ENCODE assay signal across 25 cellular contexts in the genomic region with DNA sequence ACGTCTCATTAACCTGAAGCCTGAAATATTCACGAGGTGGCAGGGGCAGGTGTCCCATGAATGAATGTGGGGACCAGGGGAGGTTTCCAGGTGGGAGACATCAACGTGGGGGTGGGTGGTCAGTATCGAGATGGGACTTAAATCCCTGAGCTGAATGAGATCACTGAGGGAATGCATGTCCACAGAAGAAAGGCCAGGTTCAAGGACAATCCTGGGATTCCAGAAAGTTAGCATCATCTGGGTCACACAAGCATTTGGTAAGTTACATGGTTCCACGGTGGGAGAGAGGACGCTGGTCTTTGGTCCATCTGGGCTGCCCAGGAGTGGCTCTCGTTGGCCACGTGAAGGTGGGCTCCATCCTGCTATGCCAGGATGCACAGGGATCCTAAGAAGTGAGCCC. TPM values are rescaled to one million over a fixed set of nuclear protein-coding genes. Genes with fewer than 3 reads are reported as not detected.
A peak's percentile ranks its signal among the peaks of the same experiment; 100 is the strongest.
DNase-seq lines count a peak whose midpoint lies in the region; ATAC-seq, FAIRE-seq and TF ChIP-seq lines count a peak whose summit lies in the region.
"Had no signal": no experiment of that assay in that cellular context is flagged by ENCODE, and none has a peak within 500 bp of the region (broad histone marks: within the 10 kb centered on the region; RNA-seq: fewer than 3 reads in every experiment).

No MANE protein-coding gene starts in this region.

- CTCF ChIA-PET in HepG2 (lab: Yijun Ruan, JAX; ENCODE audit: low intra/inter-chr PET ratio, low total read pairs): no interaction called here

- no peak for TF ChIP-seq EP300 in HepG2 (IDR thresholded peaks at IDR 0.05; ENCODE audit: low read depth in 2 of 2, low read length in 2 of 2)
- TF ChIP-seq EP300 in HepG2 (CRISPR knock-in tag; IDR thresholded peaks at IDR 0.05; ENCODE audit: borderline replicate concordance): no peak
- no peak for TF ChIP-seq EP300 in sigmoid colon (IDR thresholded peaks at IDR 0.05)

- H3K4me2 ChIP-seq in HepG2 (ENCODE audit: low read depth, low read length): 0 out of 2 replicates have a peak overlapping the region, but pooled peaks have one; percentile 12
- H3K4me2 ChIP-seq: BLaER1 treated with 17β-estradiol and CSF1 and Interleukin-3, amounts not matched to agents 10 nM and 100 nM; GM23338 had no signal

- H3K27ac ChIP-seq in HepG2 (ENCODE audit: extremely low read length, insufficient read depth, low read length) (no peak overlapping the region), right lobe of liver (no peak overlapping the region), sigmoid colon (no peak overlapping the region), WERI-Rb-1 (no peak overlapping the region)
- H3K27ac ChIP-seq: 22Rv1; BLaER1 treated with 17β-estradiol and CSF1 and Interleukin-3, amounts not matched to agents 10 nM and 100 nM had no signal

- no peaks in the 10 kb centered on the region for H4K20me1 ChIP-seq in HepG2 (ENCODE audit: insufficient read depth, low read length)
- H4K20me1 ChIP-seq: BLaER1 treated with 17β-estradiol and CSF1 and Interleukin-3, amounts not matched to agents 10 nM and 100 nM had no signal

- DNase-seq in HepG2 (ENCODE audit: low spot score) (peak; percentile 54), right lobe of liver (no peak), mesenteric fat pad (ENCODE audit: low spot score) (peak; percentile 49), sigmoid colon (peak; percentile 7), mucosa of gallbladder (ENCODE audit: low spot score) (no peak), WERI-Rb-1 (no peak)
- DNase-seq: ACHN; AML-193; BE2C; CD4-positive, alpha-beta T cell; CD8-positive, alpha-beta memory T cell; DMS 273 treated with DMSO at 0.1 percent for 48 hours; DMS79; EL; GDM1; HFFc6 had no signal

- no TSS peak for BruUV-seq in HepG2 (replicated peaks; lab: Mats Ljungman, UMichigan)

- TF ChIP-seq POLR2A in HepG2 (IDR thresholded peaks at IDR 0.05; ENCODE audit: insufficient read depth in 1 of 2, low read depth in 2 of 2, low read length in 2 of 2) (no peak), right lobe of liver (IDR thresholded peaks at IDR 0.05) (no peak), sigmoid colon (IDR thresholded peaks at IDR 0.05) (no peak)

- H3K79me2 ChIP-seq in HepG2 (ENCODE audit: insufficient read depth, low read length): no peaks in the 10 kb centered on the region

- H3K27me3 ChIP-seq in HepG2 (ENCODE audit: control insufficient read depth in 1 of 2, insufficient read depth in 2 of 2, low read length in 2 of 2) (no peaks in the 10 kb centered on the region), right lobe of liver (no peaks in the 10 kb centered on the region), sigmoid colon (peaks cover 0 to 6% (median 0%) of the 10 kb centered on the region in 3 donors), WERI-Rb-1 (ENCODE audit: insufficient read depth, low read depth, severe bottlenecking) (peaks cover 49% of the 10 kb centered on the region)
- H3K27me3 ChIP-seq: BE2C; BLaER1 treated with 17β-estradiol and CSF1 and Interleukin-3, amounts not matched to agents 10 nM and 100 nM had no signal

- TF ChIP-seq CTCF in HepG2 (CRISPR knock-in tag; IDR thresholded peaks at IDR 0.05) (no peak), right lobe of liver (IDR thresholded peaks at IDR 0.05) (no peak), sigmoid colon (IDR thresholded peaks at IDR 0.05) (no peak), WERI-Rb-1 (IDR thresholded peaks at IDR 0.05; ENCODE audit: low read depth, low read length) (no peak)

- POLR2A ChIA-PET in HepG2 (lab: Yijun Ruan, JAX): no interaction called here

- H3K4me3 ChIP-seq in HepG2 (replicated peaks in 1 of 3; ENCODE audit: insufficient read depth in 1 of 3, low read depth in 2 of 3, low read length in 3 of 3): no peak overlapping the region
- H3K4me3 ChIP-seq in right lobe of liver: no peak overlapping the region
- no peak overlapping the region for H3K4me3 ChIP-seq in sigmoid colon
- H3K4me3 ChIP-seq in WERI-Rb-1 (ENCODE audit: low read depth, low read length): no peak overlapping the region
- H3K4me3 ChIP-seq: BLaER1 treated with 17β-estradiol and CSF1 and Interleukin-3, amounts not matched to agents 10 nM and 100 nM; GM12878; GM23338; HAP-1 had no signal

- WGBS in HepG2 (ENCODE audit: low lambda C conversion rate): 19% methylated on average over 4 of the region's 8 CpGs
- WGBS in right lobe of liver (ENCODE audit: insufficient coverage, low coverage, low lambda C conversion rate, missing lambda C conversion rate): 61% methylated on average over 3 of the region's 8 CpGs
- WGBS in sigmoid colon, 2 donors: 83 to 84% methylated on average over 8 of the region's 8 CpGs

- TF ChIP-seq RAD21 in HepG2 (CRISPR knock-in tag; IDR thresholded peaks at IDR 0.05): no peak

- intact Hi-C loops in HepG2 (cut with micrococcal nuclease; ENCODE audit: unreplicated experiment): no loop called here
- intact Hi-C loops in right lobe of liver (cut with DNase I): no loop called here
- intact Hi-C loops in sigmoid colon (cut with DNase I): no loop called here

- H3K36me3 ChIP-seq in HepG2 (replicated peaks in 1 of 2; ENCODE audit: control insufficient read depth in 1 of 2, insufficient read depth in 2 of 2, low read length in 2 of 2) (no peaks in the 10 kb centered on the region), right lobe of liver (no peaks in the 10 kb centered on the region), sigmoid colon (no peaks in the 10 kb centered on the region), WERI-Rb-1 (no peaks in the 10 kb centered on the region)
- H3K36me3 ChIP-seq: BE2C; BLaER1 treated with 17β-estradiol and CSF1 and Interleukin-3, amounts not matched to agents 10 nM and 100 nM; HAP-1 had no signal

- ATAC-seq in HepG2 (no peak), right lobe of liver (no peak)
- ATAC-seq: GM12878, GM23338 had no signal

- H3K9ac ChIP-seq in HepG2 (ENCODE audit: insufficient read depth, low read depth, low read length): no peak overlapping the region
- H3K9ac ChIP-seq: BLaER1 treated with 17β-estradiol and CSF1 and Interleukin-3, amounts not matched to agents 10 nM and 100 nM had no signal

- no peak for FAIRE-seq in HepG2 (lab: Jason Lieb, UNC)
- FAIRE-seq: A204.1, D721Med, GM12878, GM19239 had no signal

- H3K9me3 ChIP-seq in HepG2 (ENCODE audit: low read length): no peaks in the 10 kb centered on the region
- no peaks in the 10 kb centered on the region for H3K9me3 ChIP-seq in right lobe of liver
- no peaks in the 10 kb centered on the region for H3K9me3 ChIP-seq in sigmoid colon
- peaks cover 3% of the 10 kb centered on the region for H3K9me3 ChIP-seq in WERI-Rb-1 (ENCODE audit: severe bottlenecking)
- H3K9me3 ChIP-seq: BE2C; BLaER1 treated with 17β-estradiol and CSF1 and Interleukin-3, amounts not matched to agents 10 nM and 100 nM; HAP-1 had no signal

- H3K4me1 ChIP-seq in HepG2 (ENCODE audit: insufficient read depth, low read length) (peaks cover 49% of the 10 kb centered on the region), right lobe of liver (no peaks in the 10 kb centered on the region), sigmoid colon (no peaks in the 10 kb centered on the region)
- H3K4me1 ChIP-seq: BE2C; BLaER1 treated with 17β-estradiol and CSF1 and Interleukin-3, amounts not matched to agents 10 nM and 100 nM; HAP-1 had no signal

- no peak overlapping the region for H2AFZ ChIP-seq in HepG2 (ENCODE audit: low read length)
- H2AFZ ChIP-seq: GM23338 had no signal

- in situ Hi-C loops in HepG2 (cut with HindIII; ENCODE audit: extremely low pct_ligation_motif_present, low pct_unique_long_range_greater_than_20kb): no loop called here

RNA-seq across cellular contexts. Expression of gene CCND1, which starts 22.7 kb away (rescaled TPM):
- total RNA-seq in HepG2 (2016; rRNA removed; fragmentation: Illumina TruSeq; extraction: Trizol) (107 and 117 TPM in 2 replicates), right lobe of liver (100 to 1,000 TPM in 3 of 6 experiments, 10 to 100 TPM in 3; 67.0 to 283 (median 94.1) TPM), mesenteric fat pad (788 TPM), sigmoid colon (10 to 100 TPM in 3 of 4 donors, 1 to 10 TPM in 1; 7.7 to 56.8 (median 31.1) TPM), mucosa of gallbladder (181 TPM)
- total RNA-seq in HepG2 (2016; cell fraction: cytosol; rRNA removed; fragmentation: Illumina TruSeq; extraction: Trizol; ENCODE audit: low read depth): 18.0 and 19.0 TPM in 2 replicates
- 91.6 and 108 TPM in 2 replicates for total RNA-seq in HepG2 (2016; cell fraction: insoluble cytoplasmic fraction; rRNA removed; fragmentation: Illumina TruSeq; extraction: Trizol)
- total RNA-seq in HepG2 (2016; cell fraction: membrane; rRNA removed; fragmentation: Illumina TruSeq; extraction: Trizol): 58.9 and 60.9 TPM in 2 replicates
- total RNA-seq in HepG2 (2016; cell fraction: nucleus; rRNA removed; fragmentation: Illumina TruSeq; extraction: Trizol): 68.6 and 72.9 TPM in 2 replicates
- polyA plus RNA-seq in HepG2 (2011; rRNA removed) (126 and 136 TPM in 2 replicates), sigmoid colon (10 to 100 TPM; 12.0 to 18.8 (median 14.8) TPM)
- 73.2 and 112 TPM in 2 replicates for polyA plus RNA-seq in HepG2 (2011; cell fraction: cytosol; rRNA removed)
- 161 and 292 TPM in 2 replicates for polyA plus RNA-seq in HepG2 (2011; cell fraction: nucleus; rRNA removed)
- polyA plus RNA-seq in HepG2 (2012): 60.9 and 65.2 TPM in 2 replicates
- 10.4 and 11.6 TPM in 2 replicates for polyA plus RNA-seq in HepG2 (2016; cell fraction: cytosol; fragmentation: Illumina TruSeq; extraction: Trizol; ENCODE audit: low read depth)
- polyA plus RNA-seq in HepG2 (2016; cell fraction: insoluble cytoplasmic fraction; fragmentation: Illumina TruSeq; extraction: Trizol; ENCODE audit: low read depth): 75.4 and 106 TPM in 2 replicates
- 24.6 and 25.9 TPM in 2 replicates for polyA plus RNA-seq in HepG2 (2016; cell fraction: membrane; fragmentation: Illumina TruSeq; extraction: Trizol; ENCODE audit: low read depth)
- polyA plus RNA-seq in HepG2 (2016; cell fraction: nucleus; fragmentation: Illumina TruSeq; extraction: Trizol; ENCODE audit: insufficient read depth, low read depth): 90.1 and 100 TPM in 2 replicates
- 30.5 and 379 TPM in 2 replicates for polyA minus RNA-seq in HepG2 (2011; rRNA and poly(A)+ RNA removed; ENCODE audit: low replicate concordance)
- polyA minus RNA-seq in HepG2 (2011; cell fraction: cytosol; rRNA and poly(A)+ RNA removed): 191 and 225 TPM in 2 replicates
- 120 and 156 TPM in 2 replicates for polyA minus RNA-seq in HepG2 (2011; cell fraction: nucleus; rRNA and poly(A)+ RNA removed)
- polyA plus RNA-seq: CD14-positive monocyte had no signal

RNA-seq across cellular contexts. Expression of gene LTO1, which starts 56.9 kb away (rescaled TPM):
- total RNA-seq in HepG2 (2016; rRNA removed; fragmentation: Illumina TruSeq; extraction: Trizol) (11.3 and 15.0 TPM in 2 replicates), right lobe of liver (1 to 10 TPM; 4.1 to 7.9 (median 5.6) TPM), mesenteric fat pad (19.2 TPM), sigmoid colon (10 to 100 TPM; 19.3 to 42.9 (median 21.0) TPM), mucosa of gallbladder (24.5 TPM)
- 9.2 and 10.5 TPM in 2 replicates for total RNA-seq in HepG2 (2016; cell fraction: cytosol; rRNA removed; fragmentation: Illumina TruSeq; extraction: Trizol; ENCODE audit: low read depth)
- 9.0 and 17.0 TPM in 2 replicates for total RNA-seq in HepG2 (2016; cell fraction: insoluble cytoplasmic fraction; rRNA removed; fragmentation: Illumina TruSeq; extraction: Trizol)
- total RNA-seq in HepG2 (2016; cell fraction: membrane; rRNA removed; fragmentation: Illumina TruSeq; extraction: Trizol): 11.5 and 13.4 TPM in 2 replicates
- 17.6 and 20.5 TPM in 2 replicates for total RNA-seq in HepG2 (2016; cell fraction: nucleus; rRNA removed; fragmentation: Illumina TruSeq; extraction: Trizol)
- polyA plus RNA-seq in HepG2 (2011; rRNA removed) (11.8 and 13.8 TPM in 2 replicates), sigmoid colon (10 to 100 TPM; 12.0 to 25.7 (median 16.2) TPM)
- polyA plus RNA-seq in HepG2 (2011; cell fraction: cytosol; rRNA removed): 9.3 TPM in 2 replicates
- 32.0 and 35.0 TPM in 2 replicates for polyA plus RNA-seq in HepG2 (2011; cell fraction: nucleus; rRNA removed)
- 10.6 and 11.8 TPM in 2 replicates for polyA plus RNA-seq in HepG2 (2012)
- polyA plus RNA-seq in HepG2 (2016; cell fraction: cytosol; fragmentation: Illumina TruSeq; extraction: Trizol; ENCODE audit: low read depth): 5.3 and 6.8 TPM in 2 replicates
- polyA plus RNA-seq in HepG2 (2016; cell fraction: insoluble cytoplasmic fraction; fragmentation: Illumina TruSeq; extraction: Trizol; ENCODE audit: low read depth): 13.9 and 14.6 TPM in 2 replicates
- polyA plus RNA-seq in HepG2 (2016; cell fraction: membrane; fragmentation: Illumina TruSeq; extraction: Trizol; ENCODE audit: low read depth): 9.0 and 9.4 TPM in 2 replicates
- 40.5 and 43.2 TPM in 2 replicates for polyA plus RNA-seq in HepG2 (2016; cell fraction: nucleus; fragmentation: Illumina TruSeq; extraction: Trizol; ENCODE audit: insufficient read depth, low read depth)
- 17.9 and 33.2 TPM in 2 replicates for polyA minus RNA-seq in HepG2 (2011; rRNA and poly(A)+ RNA removed; ENCODE audit: low replicate concordance)
- 4.6 TPM in 2 replicates for polyA minus RNA-seq in HepG2 (2011; cell fraction: cytosol; rRNA and poly(A)+ RNA removed)
- 22.3 and 29.4 TPM in 2 replicates for polyA minus RNA-seq in HepG2 (2011; cell fraction: nucleus; rRNA and poly(A)+ RNA removed)

Comparison
In these comparisons a context has a peak if more than half of its experiments do, and no peak if none do; other contexts are left out.
1. DNase-seq: peak in HepG2 (single experiment), mesenteric fat pad (single experiment) and sigmoid colon (single experiment); none in right lobe of liver (0 of 3), mucosa of gallbladder (single experiment) and WERI-Rb-1 (single experiment).